14 cellular contexts compared by ENCODE assay signal in the genomic region with DNA sequence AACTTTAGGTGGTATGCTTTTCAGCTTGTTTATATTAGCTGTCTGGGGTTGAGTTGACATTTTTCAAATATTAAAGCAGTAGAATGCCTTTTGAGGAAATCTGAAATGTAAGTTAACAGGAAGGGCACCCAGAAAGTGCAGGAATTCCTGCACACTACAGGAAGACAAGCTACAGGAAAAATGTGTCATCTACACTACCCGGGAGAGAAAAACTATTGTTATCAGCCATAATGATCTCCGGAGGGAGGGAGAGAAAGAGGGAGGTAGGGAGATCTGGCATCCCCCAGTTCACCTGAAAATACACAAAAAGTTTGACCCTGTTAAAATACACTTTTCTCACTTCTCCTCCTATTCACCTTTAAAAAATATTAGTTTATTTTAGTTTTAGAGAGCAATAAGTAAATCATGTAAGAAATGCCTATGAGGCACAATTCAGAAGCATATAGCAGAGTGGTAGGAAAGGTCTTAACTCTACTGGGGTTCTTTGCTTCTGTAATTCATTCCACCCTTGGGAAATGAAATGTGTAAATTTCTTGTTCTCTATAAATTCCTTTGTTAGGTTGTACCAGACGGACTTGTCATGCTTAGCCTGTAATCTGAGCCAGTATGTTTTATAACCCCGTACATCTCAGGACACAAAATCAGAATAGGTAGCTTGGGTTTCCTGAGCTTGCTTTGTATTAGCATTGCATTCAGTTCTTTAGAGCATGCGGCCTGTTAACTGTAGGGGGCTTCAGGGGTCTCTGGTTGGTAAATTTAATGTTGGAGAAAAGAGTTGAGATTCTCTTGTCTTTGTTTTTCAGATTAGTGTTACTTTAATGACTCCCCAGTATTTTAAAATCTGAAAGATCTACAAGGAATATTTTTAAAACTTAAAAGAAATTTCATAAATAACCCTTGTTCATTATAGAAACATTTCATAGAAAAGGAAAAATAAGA. TPM values are rescaled to one million over a fixed set of nuclear protein-coding genes. Genes with fewer than 3 reads are reported as not detected.
DNase-seq lines count a peak whose midpoint lies in the region; ATAC-seq, FAIRE-seq and TF ChIP-seq lines count a peak whose summit lies in the region.
"Had no signal": no experiment of that assay in that cellular context is flagged by ENCODE, and none has a peak within 500 bp of the region (broad histone marks: within the 10 kb centered on the region; RNA-seq: fewer than 3 reads in every experiment).

No MANE protein-coding gene starts in this region.

- H3K27ac Mint-ChIP-seq in osteocyte (ENCODE audit: unreplicated experiment) = peak overlapping the region; percentile 38
- H3K27ac Mint-ChIP-seq: stimulated activated memory B cell treated with anti-CD40 and anti-IgM and Interleukin-4, amounts not matched to agents 10 μg/mL and 1 μg/mL and 100 μg/mL, for 72 hours had no signal

- no peaks in the 10 kb centered on the region for H3K79me2 ChIP-seq in endothelial cell of umbilical vein (ENCODE audit: control insufficient read depth, insufficient read depth, low read length)

- H3K27me3 Mint-ChIP-seq in osteocyte (ENCODE audit: unreplicated experiment) = no peaks in the 10 kb centered on the region
- H3K27me3 Mint-ChIP-seq: stimulated activated memory B cell treated with anti-CD40 and anti-IgM and Interleukin-4, amounts not matched to agents 10 μg/mL and 1 μg/mL and 100 μg/mL, for 72 hours had no signal

- H2AFZ ChIP-seq in endothelial cell of umbilical vein (ENCODE audit: low read depth, low read length) = peak overlapping the region; percentile 61

- no peaks in the 10 kb centered on the region for H3K9me3 ChIP-seq in RWPE2 (ENCODE audit: severe bottlenecking)
- no peaks in the 10 kb centered on the region for H3K9me3 ChIP-seq in endothelial cell of umbilical vein (replicated peaks; ENCODE audit: control insufficient read depth, insufficient read depth, low read length)
- no peaks in the 10 kb centered on the region for H3K9me3 ChIP-seq in aorta (ENCODE audit: control insufficient read depth, low read length)
- H3K9me3 ChIP-seq: Peyer's patch had no signal

- WGBS in aorta, 2 donors = 45 to 50% methylated on average over 5 of the region's 5 CpGs

- H3K9ac ChIP-seq in endothelial cell of umbilical vein (replicated peaks; ENCODE audit: extremely low read depth, insufficient read depth, low read length) = peak overlapping the region; percentile 51
- H3K9ac ChIP-seq: KMS-11 had no signal

- peak; percentile 57 for ATAC-seq in RWPE2 (ENCODE audit: low read depth)
- ATAC-seq in aorta (ENCODE audit: low FRiP score) = no peak
- ATAC-seq in GM18868 (IDR thresholded peaks at IDR 0.05; ENCODE audit: unreplicated experiment) = no peak
- ATAC-seq: stimulated activated memory B cell treated with anti-CD40 and anti-IgM and Interleukin-4, amounts not matched to agents 10 μg/mL and 1 μg/mL and 100 μg/mL, for 72 hours had no signal

- H4K20me1 ChIP-seq in endothelial cell of umbilical vein (replicated peaks; ENCODE audit: control insufficient read depth, extremely low read depth, insufficient read depth, low read length) = no peaks in the 10 kb centered on the region

- DNase-seq in GM12891 (ENCODE audit: insufficient read length, low spot score) (no peak), RWPE2 (ENCODE audit: low spot score) (no peak), endothelial cell of umbilical vein (ENCODE audit: low read depth, low spot score) (peak; percentile 62), osteocyte (ENCODE audit: extremely low spot score, unreplicated experiment) (no peak), aorta (no peak), head of caudate nucleus (no peak), NOMO-1 treated with dmso at 0.1 percent for 144 hours (lab: John Stamatoyannopoulos, UW; ENCODE audit: unreplicated experiment) (no peak)
- DNase-seq: NCI-H2081, occipital lobe, Peyer's patch had no signal

- TF ChIP-seq POLR2A in GM12891 (IDR thresholded peaks at IDR 0.05; ENCODE audit: low read depth, low read length) = no peak
- TF ChIP-seq POLR2A in endothelial cell of umbilical vein (IDR thresholded peaks at IDR 0.05; ENCODE audit: low read depth, low read length) = no peak

- TF ChIP-seq CTCF in RWPE2 (IDR thresholded peaks at IDR 0.05; ENCODE audit: poor library complexity, severe bottlenecking) (no peak), endothelial cell of umbilical vein (IDR thresholded peaks at IDR 0.05; ENCODE audit: extremely low read depth in 1 of 2, insufficient read depth in 1 of 2, low read depth in 1 of 2, low read length in 2 of 2) (no peak), osteocyte (IDR thresholded peaks at IDR 0.05) (no peak)

- BruUV-seq in endothelial cell of umbilical vein (replicated peaks; lab: Mats Ljungman, UMichigan) = TSS peak; percentile 46

- no peak overlapping the region for H3K4me3 Mint-ChIP-seq in osteocyte (ENCODE audit: unreplicated experiment)
- H3K4me3 Mint-ChIP-seq: stimulated activated memory B cell treated with anti-CD40 and anti-IgM and Interleukin-4, amounts not matched to agents 10 μg/mL and 1 μg/mL and 100 μg/mL, for 72 hours had no signal

- POLR2A ChIA-PET in endothelial cell of umbilical vein (lab: Charles Lee) = interaction anchor here (1.0 kb wide), 1 partner anchor 35 kb away, joined by 5 read pairs; no protein-coding TSS in a partner anchor

- H3K27me3 ChIP-seq in RWPE2 (ENCODE audit: insufficient read depth, poor library complexity, severe bottlenecking) (no peaks in the 10 kb centered on the region), endothelial cell of umbilical vein (ENCODE audit: control insufficient read depth in 2 of 2, insufficient read depth in 2 of 2, low read length in 2 of 2) (no peaks in the 10 kb centered on the region), aorta (ENCODE audit: control insufficient read depth in 1 of 2, insufficient read depth in 2 of 2, low read length in 1 of 2) (no peaks in the 10 kb centered on the region)
- H3K27me3 ChIP-seq: Peyer's patch had no signal

- CTCF ChIA-PET in endothelial cell of umbilical vein (lab: Charles Lee) = interaction anchor here (1.0 to 4.6 kb wide), 9 partner anchors 13 to 168 kb away, joined by 3 to 26 read pairs (median 4); no protein-coding TSS in a partner anchor

- FAIRE-seq in GM12891 (lab: Jason Lieb, UNC) (peak; percentile 20), endothelial cell of umbilical vein (lab: Jason Lieb, UNC) (peak; percentile 75)
- FAIRE-seq: islet of Langerhans had no signal

- no peaks in the 10 kb centered on the region for H3K4me1 Mint-ChIP-seq in osteocyte (ENCODE audit: unreplicated experiment)

- H3K4me1 ChIP-seq in RWPE2 (ENCODE audit: insufficient read depth, poor library complexity, severe bottlenecking) (peaks cover 22% of the 10 kb centered on the region), endothelial cell of umbilical vein (ENCODE audit: control insufficient read depth, extremely low read depth, insufficient read depth, low read length) (peaks cover 59% of the 10 kb centered on the region), aorta (ENCODE audit: control insufficient read depth in 1 of 2, insufficient read depth in 2 of 2, low read length in 2 of 2) (peaks cover 2 to 6% of the 10 kb centered on the region in 2 donors)

- H3K36me3 ChIP-seq in RWPE2 (ENCODE audit: low read depth) = no peaks in the 10 kb centered on the region
- H3K36me3 ChIP-seq in endothelial cell of umbilical vein (ENCODE audit: control insufficient read depth in 2 of 2, extremely low read depth in 1 of 2, insufficient read depth in 2 of 2, low read length in 2 of 2) = no peaks in the 10 kb centered on the region
- H3K36me3 ChIP-seq in aorta (ENCODE audit: control insufficient read depth in 1 of 2, insufficient read depth in 2 of 2, low read length in 1 of 2) = no peaks in the 10 kb centered on the region
- H3K36me3 ChIP-seq: Peyer's patch had no signal

- dilution Hi-C loops in endothelial cell of umbilical vein (cut with MboI; ENCODE audit: extremely low pct_ligation_motif_present, low sequenced_read_pairs) = no loop called here

- no peaks in the 10 kb centered on the region for H3K9me1 ChIP-seq in endothelial cell of umbilical vein (replicated peaks; ENCODE audit: control insufficient read depth, extremely low read depth, insufficient read depth, low read length)

- no peaks in the 10 kb centered on the region for H3K9me3 Mint-ChIP-seq in osteocyte (ENCODE audit: unreplicated experiment)
- H3K9me3 Mint-ChIP-seq: stimulated activated memory B cell treated with anti-CD40 and anti-IgM and Interleukin-4, amounts not matched to agents 10 μg/mL and 1 μg/mL and 100 μg/mL, for 72 hours had no signal

- H3K4me2 ChIP-seq in endothelial cell of umbilical vein (ENCODE audit: insufficient read depth, low read length) = peak overlapping the region; percentile 85
- H3K4me2 ChIP-seq: KMS-11 had no signal

- no peaks in the 10 kb centered on the region for H3K36me3 Mint-ChIP-seq in osteocyte (ENCODE audit: unreplicated experiment)
- H3K36me3 Mint-ChIP-seq: stimulated activated memory B cell treated with anti-CD40 and anti-IgM and Interleukin-4, amounts not matched to agents 10 μg/mL and 1 μg/mL and 100 μg/mL, for 72 hours had no signal

- intact Hi-C loops in endothelial cell of umbilical vein (cut with micrococcal nuclease) = loop anchor here (1.0 to 10.0 kb wide), 5 partner anchors 33 to 1137 kb away; partner anchors contain the start of gene KCNJ2
- intact Hi-C loops in aorta (cut with DNase I) = no loop called here
- intact Hi-C loops in head of caudate nucleus (cut with DNase I) = no loop called here

- H3K27ac ChIP-seq in RWPE2 (ENCODE audit: poor library complexity, severe bottlenecking) (no peak overlapping the region), endothelial cell of umbilical vein (ENCODE audit: insufficient read depth, low read depth, low read length) (peak overlapping the region; percentile 72), aorta (ENCODE audit: low read depth in 1 of 2, low read length in 2 of 2) (no peak overlapping the region)
- H3K27ac ChIP-seq: KMS-11, Peyer's patch had no signal

- H3K4me3 ChIP-seq in RWPE2 (ENCODE audit: severe bottlenecking) (no peak overlapping the region), endothelial cell of umbilical vein (replicated peaks in 1 of 3; ENCODE audit: insufficient read depth in 1 of 3, low read depth in 1 of 3, low read length in 3 of 3) (peak overlapping the region in 1 of 3 experiments; percentile 35), aorta (ENCODE audit: low read length in 2 of 2) (no peak overlapping the region)

TF ChIP-seq in endothelial cell of umbilical vein, 7 proteins besides CTCF, POLR2A, EP300 and RAD21 (continues in another document):
- no peak for TF ChIP-seq MYC (IDR thresholded peaks at IDR 0.05; ENCODE audit: low read depth, low read length)

RNA-seq across cellular contexts. Expression of gene MAP2K6, which starts 3.3 kb away (rescaled TPM):
- 37.5 TPM for polyA plus RNA-seq in GM12891 (2012; ENCODE audit: low read depth, missing spikeins)
- total RNA-seq in endothelial cell of umbilical vein (11.4 and 13.9 TPM in 2 replicates), osteocyte (2.8 TPM in 2 replicates), aorta (1 to 10 TPM; 3.4 to 6.4 TPM)
- polyA plus RNA-seq in endothelial cell of umbilical vein (3.9 and 5.9 TPM in 2 replicates), aorta (1 to 10 TPM in 1 of 2 donors, under 1 TPM in 1; 0.75 to 4.3 TPM)
- 8.3 and 9.3 TPM in 2 replicates for polyA plus RNA-seq in endothelial cell of umbilical vein (2011; cell fraction: cytosol; rRNA removed)
- polyA plus RNA-seq in endothelial cell of umbilical vein (2011; cell fraction: nucleus; rRNA removed) = 6.9 and 7.4 TPM in 2 replicates
- polyA plus RNA-seq in endothelial cell of umbilical vein (2012) = 5.1 and 9.4 TPM in 2 replicates
- 16.7 and 19.0 TPM in 2 replicates for polyA minus RNA-seq in endothelial cell of umbilical vein
- 5.5 TPM for polyA minus RNA-seq in endothelial cell of umbilical vein (2011; cell fraction: cytosol; rRNA and poly(A)+ RNA removed)
- 10.2 and 16.2 TPM in 2 replicates for polyA minus RNA-seq in endothelial cell of umbilical vein (2011; cell fraction: nucleus; rRNA and poly(A)+ RNA removed)
